In genomic region chr1:220784751-220785150, GRCh38 we compare ENCODE assay signal across 23 cellular contexts. TPM values are rescaled to one million over a fixed set of nuclear protein-coding genes. Genes with fewer than 3 reads are reported as not detected.
DNase-seq lines count a peak whose midpoint lies in the region; ATAC-seq, FAIRE-seq and TF ChIP-seq lines count a peak whose summit lies in the region.
"Had no signal": no experiment of that assay in that cellular context is flagged by ENCODE, and none has a peak within 500 bp of the region (broad histone marks: within the 10 kb centered on the region; RNA-seq: fewer than 3 reads in every experiment).

No MANE protein-coding gene starts in this region.

- no peaks in the 10 kb centered on the region for H3K9me2 ChIP-seq in SK-N-SH

- H3K79me2 ChIP-seq in SK-N-SH (ENCODE audit: insufficient read depth) = no peaks in the 10 kb centered on the region

- POLR2A ChIA-PET in SK-N-SH (lab: Yijun Ruan, JAX) = no interaction called here

- 100% methylated on average over 4 of the region's 4 CpGs for WGBS in SK-N-SH (ENCODE audit: low lambda C conversion rate)
- WGBS in endodermal cell (ENCODE audit: insufficient coverage in 1 of 2, insufficient read length in 1 of 2), 2 experiments = 93% methylated on average over 4 of the region's 4 CpGs; no CpG with 5 or more reads in 1 of the 2 experiments

- H3K27me3 ChIP-seq in SK-N-SH (ENCODE audit: insufficient read depth) = no peaks in the 10 kb centered on the region
- no peaks in the 10 kb centered on the region for H3K27me3 ChIP-seq in endodermal cell (ENCODE audit: control insufficient read depth, insufficient read depth, low read length, poor library complexity, severe bottlenecking)
- no peaks in the 10 kb centered on the region for H3K27me3 ChIP-seq in neutrophil

- TF ChIP-seq EP300 in SK-N-SH (IDR thresholded peaks at IDR 0.05; ENCODE audit: borderline replicate concordance in 1 of 2, low read depth in 1 of 2, low read length in 1 of 2) = no peak

- H3K27ac ChIP-seq in SK-N-SH (ENCODE audit: low read depth in 2 of 2, low read length in 1 of 2) = no peak overlapping the region; a peak in 1 of 4 replicates
- no peak overlapping the region for H3K27ac ChIP-seq in endodermal cell (ENCODE audit: low read depth, low read length)
- H3K27ac ChIP-seq in neutrophil = peak overlapping the region; percentile 83

- H3K36me3 ChIP-seq in SK-N-SH (replicated peaks in 1 of 2; ENCODE audit: control insufficient read depth in 1 of 2, insufficient read depth in 2 of 2, low read length in 1 of 2) (peaks cover 0 to 18% of the 10 kb centered on the region in 2 experiments), endodermal cell (ENCODE audit: control insufficient read depth, insufficient read depth, low read length) (peaks cover 4% of the 10 kb centered on the region), neutrophil (no peaks in the 10 kb centered on the region)

- no peaks in the 10 kb centered on the region for H4K20me1 ChIP-seq in SK-N-SH (ENCODE audit: insufficient read depth)

- ATAC-seq in SK-N-SH treated with all-trans-retinoic acid at 6 μM for 48 hours = no peak

- no peak for FAIRE-seq in urothelium cell line (lab: Jason Lieb, UNC)
- FAIRE-seq: HTR-8/SVneo had no signal

- H3K4me2 ChIP-seq in SK-N-SH = no peak overlapping the region

- no peak for TF ChIP-seq CTCF in SK-N-SH (IDR thresholded peaks at IDR 0.05)
- peak; percentile 12 for TF ChIP-seq CTCF in endodermal cell (conservative IDR thresholded peaks at IDR 0.05)
- no peak for TF ChIP-seq CTCF in neutrophil (IDR thresholded peaks at IDR 0.05)
- no peak for TF ChIP-seq CTCF in foreskin fibroblast (IDR thresholded peaks at IDR 0.05; ENCODE audit: low read depth, low read length)

- TF ChIP-seq RAD21 in SK-N-SH (IDR thresholded peaks at IDR 0.05; ENCODE audit: low read length) = no peak

- CTCF ChIA-PET in SK-N-SH (lab: Yijun Ruan, JAX) = interaction anchor here (1.4 to 7.6 kb wide), 3 partner anchors 9 to 504 kb away, joined by 5 to 63 read pairs (median 53); no protein-coding TSS in a partner anchor

- DNase-seq in SK-N-SH (peak; percentile 52), endodermal cell (peak; percentile 55), dedifferentiated amniotic fluid mesenchymal stem cell (ENCODE audit: extremely low spot score) (no peak), urothelium cell line (ENCODE audit: low spot score) (no peak), NCI-H1092 (lab: John Stamatoyannopoulos, UW) (no peak), foreskin fibroblast (no peak)
- DNase-seq: 8988T; CD4-positive, alpha-beta T cell; DMS153; GF-D8; H9; NCI-H1105; NCI-H1694; NCI-H2081 treated with DMSO at 0.1 percent for 48 hours; NCI-H510A treated with DMSO at 0.1 percent for 48 hours; NCI-H774; RPMI8226; SHP77 treated with DMSO at 0.1 percent for 48 hours had no signal

- peak overlapping the region; percentile 73 for H3K27ac Mint-ChIP-seq in endodermal cell
- H3K27ac Mint-ChIP-seq: B cell; CD4-positive, alpha-beta T cell; H9; IgD-negative memory B cell had no signal

- H3K4me3 ChIP-seq in SK-N-SH (ENCODE audit: low read depth in 2 of 2, low read length in 1 of 2) = no peak overlapping the region
- H3K4me3 ChIP-seq in endodermal cell (ENCODE audit: low read length) = no peak overlapping the region
- no peak overlapping the region for H3K4me3 ChIP-seq in neutrophil (ENCODE audit: low read depth in 1 of 2, low read length in 1 of 2)
- no peak overlapping the region for H3K4me3 ChIP-seq in foreskin fibroblast (ENCODE audit: low read depth in 1 of 2, low read length in 2 of 2)

- no peaks in the 10 kb centered on the region for H3K9me3 Mint-ChIP-seq in endodermal cell
- H3K9me3 Mint-ChIP-seq: CD4-positive, alpha-beta T cell; H9 had no signal

- H3K4me1 ChIP-seq in SK-N-SH (ENCODE audit: control insufficient read depth in 1 of 2, insufficient read depth in 2 of 2, low read depth in 1 of 2, low read length in 1 of 2) (peaks cover 0 to 18% of the 10 kb centered on the region in 2 experiments; a peak in 2 of 4 replicates), endodermal cell (ENCODE audit: control insufficient read depth, insufficient read depth, low read length) (peaks cover 15% of the 10 kb centered on the region), neutrophil (ENCODE audit: control insufficient read depth in 1 of 2, insufficient read depth in 1 of 2, low read depth in 1 of 2, low read length in 1 of 2) (peaks cover 53 to 57% of the 10 kb centered on the region in 2 experiments)

- H3K9ac ChIP-seq in SK-N-SH = no peak overlapping the region
- no peak overlapping the region for H3K9ac ChIP-seq in endodermal cell (ENCODE audit: extremely low read depth, low read length, poor library complexity, severe bottlenecking)

- no peaks in the 10 kb centered on the region for H3F3A ChIP-seq in SK-N-SH (replicated peaks; ENCODE audit: insufficient read depth)

- H3K27me3 Mint-ChIP-seq in endodermal cell (ENCODE audit: insufficient read depth) = no peaks in the 10 kb centered on the region

- no peak overlapping the region for H2AFZ ChIP-seq in SK-N-SH (ENCODE audit: low read depth)

- H3K9me3 ChIP-seq in SK-N-SH = no peaks in the 10 kb centered on the region
- H3K9me3 ChIP-seq in endodermal cell (ENCODE audit: control insufficient read depth, low read length) = peaks cover 3% of the 10 kb centered on the region
- no peaks in the 10 kb centered on the region for H3K9me3 ChIP-seq in neutrophil

- peak overlapping the region; percentile 80 for H3K4me3 Mint-ChIP-seq in endodermal cell
- H3K4me3 Mint-ChIP-seq: CD4-positive, alpha-beta T cell; IgD-negative memory B cell had no signal

- peaks cover 31% of the 10 kb centered on the region for H3K4me1 Mint-ChIP-seq in endodermal cell

- H3K36me3 Mint-ChIP-seq in endodermal cell (ENCODE audit: low read depth) = peaks cover 14% of the 10 kb centered on the region

TF ChIP-seq in SK-N-SH, 30 proteins besides CTCF, POLR2A, EP300 and RAD21:
- TF ChIP-seq SIN3A (IDR thresholded peaks at IDR 0.05; ENCODE audit: borderline replicate concordance, low read depth, low read length) (no peak), GATA2 (CRISPR knock-in tag; IDR thresholded peaks at IDR 0.05) (peak; percentile 83)

TF ChIP-seq in SK-N-SH treated with all-trans-retinoic acid at 6 μM for 48 hours, 23 proteins besides CTCF, POLR2A, EP300 and RAD21 (continues in another document):
- TF ChIP-seq RARB (CRISPR knock-in tag; IDR thresholded peaks at IDR 0.05) (no peak), TSHZ2 (CRISPR knock-in tag; IDR thresholded peaks at IDR 0.05) (no peak), ZNF565 (CRISPR knock-in tag; conservative IDR thresholded peaks at IDR 0.05; ENCODE audit: low read depth) (no peak), TOX (CRISPR knock-in tag; IDR thresholded peaks at IDR 0.05; ENCODE audit: borderline replicate concordance) (no peak), BACH2 (CRISPR knock-in tag; IDR thresholded peaks at IDR 0.05; ENCODE audit: borderline replicate concordance) (no peak), PATZ1 (CRISPR knock-in tag; IDR thresholded peaks at IDR 0.05; ENCODE audit: borderline replicate concordance) (no peak), ZNF8 (CRISPR knock-in tag; IDR thresholded peaks at IDR 0.05) (no peak), TCF4 (CRISPR knock-in tag; IDR thresholded peaks at IDR 0.05; ENCODE audit: borderline replicate concordance) (no peak), CSDC2 (CRISPR knock-in tag; IDR thresholded peaks at IDR 0.05) (no peak), ZFP30 (CRISPR knock-in tag; IDR thresholded peaks at IDR 0.05) (no peak)

RNA-seq across cellular contexts. Expression of gene MTARC1, which starts 2.0 kb away (rescaled TPM):
- polyA plus RNA-seq in SK-N-SH (2012; rRNA removed) = 5.4 and 6.1 TPM in 2 replicates
- polyA plus RNA-seq in SK-N-SH (2012; cell fraction: cytosol; rRNA removed) = 6.3 and 9.4 TPM in 2 replicates
- 2.6 and 4.3 TPM in 2 replicates for polyA plus RNA-seq in SK-N-SH (2012; cell fraction: nucleus; rRNA removed)
- 10 to 100 TPM; 53.1 to 75.4 TPM for total RNA-seq in endodermal cell
- 18.3 TPM for polyA plus RNA-seq in endodermal cell (2013, experiment 1 of 2)
- 16.6 TPM for polyA plus RNA-seq in endodermal cell (2013, experiment 2 of 2)
- total RNA-seq: CD4-positive, alpha-beta T cell had no signal

RNA-seq across cellular contexts. Expression of gene MTARC2, which starts 36.6 kb away (rescaled TPM):
- 6.0 and 6.1 TPM in 2 replicates for polyA plus RNA-seq in SK-N-SH (2012; rRNA removed)
- polyA plus RNA-seq in SK-N-SH (2012; cell fraction: cytosol; rRNA removed) = 4.2 and 4.4 TPM in 2 replicates
- polyA plus RNA-seq in SK-N-SH (2012; cell fraction: nucleus; rRNA removed) = 19.4 and 19.6 TPM in 2 replicates
- 10 to 100 TPM; 12.3 to 14.5 TPM for total RNA-seq in endodermal cell
- polyA plus RNA-seq in endodermal cell (2013, experiment 1 of 2) = 3.0 TPM
- polyA plus RNA-seq in endodermal cell (2013, experiment 2 of 2) = 3.4 TPM
- total RNA-seq: CD4-positive, alpha-beta T cell had no signal

Comparison
In these comparisons a context has a peak if more than half of its experiments do, and no peak if none do; other contexts are left out.
1. DNase-seq: peak in SK-N-SH (single experiment) and endodermal cell (single experiment); none in dedifferentiated amniotic fluid mesenchymal stem cell (single experiment), urothelium cell line (single experiment), NCI-H1092 (single experiment) and foreskin fibroblast (0 of 2).